In the genomic region with DNA sequence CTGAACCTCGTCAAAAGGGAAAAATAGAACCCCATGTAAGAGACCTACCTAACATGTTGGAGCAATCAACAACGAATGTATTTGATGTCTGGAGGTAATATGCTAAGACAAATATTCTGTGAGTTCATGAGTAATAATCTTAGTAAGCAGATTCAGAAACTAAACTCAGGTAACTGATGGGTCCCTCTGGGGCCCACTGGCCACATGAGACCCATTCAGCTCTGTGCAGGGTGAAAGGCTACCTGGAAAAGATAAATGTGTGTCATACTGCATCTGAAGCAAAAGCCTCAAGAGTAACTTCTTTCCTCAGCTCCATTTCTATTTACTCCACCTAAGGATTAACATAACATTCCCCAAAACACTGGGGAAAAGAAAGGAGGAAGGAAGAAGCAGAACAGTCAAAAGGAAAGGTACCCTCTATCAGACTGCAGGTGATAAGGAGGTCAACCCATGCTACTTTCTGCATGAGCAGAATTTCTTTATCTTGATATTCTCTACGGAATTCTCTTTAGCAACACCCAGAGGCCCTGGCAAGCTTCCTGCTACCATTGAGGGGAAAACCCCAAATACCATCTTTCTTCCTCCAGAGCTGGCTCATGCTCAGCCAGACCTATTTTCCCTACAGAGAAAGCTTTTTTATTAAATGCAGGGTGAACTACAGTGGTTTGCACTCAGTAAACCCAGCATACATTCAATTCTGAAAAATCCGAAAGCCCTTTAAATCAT, we compare ENCODE assay signal across 1 cellular context.
TF ChIP-seq lines count a peak whose summit lies in the region.

No MANE protein-coding gene starts in this region.

TF ChIP-seq in GM23338, 12 proteins besides CTCF, POLR2A, EP300 and RAD21:
- TF ChIP-seq ZNF462 (CRISPR knock-in tag; IDR thresholded peaks at IDR 0.05) (no peak), STAT1 (IDR thresholded peaks at IDR 0.05; ENCODE audit: unreplicated experiment) (no peak)
- TF ChIP-seq, protein P1, sequence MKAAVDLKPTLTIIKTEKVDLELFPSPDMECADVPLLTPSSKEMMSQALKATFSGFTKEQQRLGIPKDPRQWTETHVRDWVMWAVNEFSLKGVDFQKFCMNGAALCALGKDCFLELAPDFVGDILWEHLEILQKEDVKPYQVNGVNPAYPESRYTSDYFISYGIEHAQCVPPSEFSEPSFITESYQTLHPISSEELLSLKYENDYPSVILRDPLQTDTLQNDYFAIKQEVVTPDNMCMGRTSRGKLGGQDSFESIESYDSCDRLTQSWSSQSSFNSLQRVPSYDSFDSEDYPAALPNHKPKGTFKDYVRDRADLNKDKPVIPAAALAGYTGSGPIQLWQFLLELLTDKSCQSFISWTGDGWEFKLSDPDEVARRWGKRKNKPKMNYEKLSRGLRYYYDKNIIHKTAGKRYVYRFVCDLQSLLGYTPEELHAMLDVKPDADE (IDR thresholded peaks at IDR 0.05): no peak
